ENCODE assay signal across 14 cellular contexts in the genomic region with DNA sequence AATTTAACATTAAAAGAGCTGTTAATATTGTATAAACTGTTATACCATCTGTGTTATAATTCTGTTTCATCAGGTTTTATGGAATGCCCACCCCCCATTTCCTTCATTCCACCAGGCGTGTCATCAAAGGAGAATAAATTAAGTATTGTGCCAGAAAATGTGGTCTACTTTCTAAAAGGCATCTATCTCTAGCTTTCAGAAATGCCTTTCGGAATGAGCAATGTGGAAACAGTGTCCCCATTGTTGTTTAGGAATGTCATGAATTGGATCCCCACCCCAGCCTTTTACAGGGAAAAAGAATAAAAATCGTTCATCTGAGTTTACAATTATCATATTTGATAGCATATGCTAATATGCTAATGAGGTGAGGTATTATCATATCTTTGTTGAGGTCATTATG. TPM values are rescaled to one million over a fixed set of nuclear protein-coding genes. Genes with fewer than 3 reads are reported as not detected.
DNase-seq lines count a peak whose midpoint lies in the region; ATAC-seq, FAIRE-seq and TF ChIP-seq lines count a peak whose summit lies in the region.
"Had no signal": no experiment of that assay in that cellular context is flagged by ENCODE, and none has a peak within 500 bp of the region (broad histone marks: within the 10 kb centered on the region; RNA-seq: fewer than 3 reads in every experiment).

No MANE protein-coding gene starts in this region.

- DNase-seq in HT1080 (ENCODE audit: low read depth) = peak; percentile 3
- DNase-seq in WTC11 (ENCODE audit: low spot score) = no peak
- DNase-seq in NCI-H1092 treated with DMSO at 0.1 percent for 48 hours (lab: John Stamatoyannopoulos, UW) = no peak
- no peak for DNase-seq in NCI-H69 (lab: John Stamatoyannopoulos, UW)
- DNase-seq in RCC 7860 (ENCODE audit: low spot score) = no peak
- DNase-seq: DMS53, GOT3, HFFc6, NCI-H1417 treated with DMSO at 0.1 percent for 48 hours, NCI-H1930, NCI-H526 treated with DMSO at 0.1 percent for 48 hours, SJCRH30 had no signal

- H3K27me3 ChIP-seq in iPS-20b (ENCODE audit: insufficient read depth, low read length) = peaks cover 9% of the 10 kb centered on the region; the same call in 1 of the 2 replicates
- H3K27me3 ChIP-seq: SJCRH30 had no signal

- TF ChIP-seq CTCF in WTC11 (IDR thresholded peaks at IDR 0.05) = no peak

- no peak for FAIRE-seq in RCC 7860 (lab: Jason Lieb, UNC)

- H3K27ac ChIP-seq in iPS-20b (ENCODE audit: low read length) = no peak overlapping the region
- H3K27ac ChIP-seq: SJCRH30 had no signal

- peaks cover 52% of the 10 kb centered on the region for H3K4me1 ChIP-seq in iPS-20b (ENCODE audit: insufficient read depth, low read length)
- H3K4me1 ChIP-seq: SJCRH30 had no signal

- H3K9me3 ChIP-seq in iPS-20b (ENCODE audit: insufficient read depth, low read depth, low read length) = no peaks in the 10 kb centered on the region
- H3K9me3 ChIP-seq: SJCRH30 had no signal

- POLR2A ChIA-PET in WTC11 (lab: Charles Lee) = no interaction called here

- H3K9me3 Mint-ChIP-seq in WTC11 = no peaks in the 10 kb centered on the region
- H3K9me3 Mint-ChIP-seq: HFFc6 had no signal

- peak overlapping the region; percentile 20; the same call in 1 of the 2 replicates for H3K4me3 ChIP-seq in iPS-20b (ENCODE audit: low read length)
- H3K4me3 ChIP-seq: SJCRH30 had no signal

- CTCF ChIA-PET in WTC11 (lab: Charles Lee) = no interaction called here

- H3K27ac Mint-ChIP-seq in WTC11 = no peak overlapping the region; the same call in 1 of the 2 replicates
- H3K27ac Mint-ChIP-seq: HFFc6 had no signal

- H3K27me3 Mint-ChIP-seq in WTC11 (ENCODE audit: low read depth) = peaks cover 17% of the 10 kb centered on the region

- ATAC-seq in WTC11 = no peak
- ATAC-seq in GM18870 (IDR thresholded peaks at IDR 0.05; ENCODE audit: unreplicated experiment) = no peak

- H3K9ac ChIP-seq in iPS-20b (ENCODE audit: low read depth, low read length) = no peak overlapping the region

- peak overlapping the region; percentile 43 for H3K4me3 Mint-ChIP-seq in WTC11
- H3K4me3 Mint-ChIP-seq: HFFc6 had no signal

- H3K36me3 Mint-ChIP-seq in WTC11 = no peaks in the 10 kb centered on the region

- no peaks in the 10 kb centered on the region for H3K36me3 ChIP-seq in iPS-20b (ENCODE audit: insufficient read depth, low read depth, low read length)
- H3K36me3 ChIP-seq: SJCRH30 had no signal

- peaks cover 68% of the 10 kb centered on the region for H3K4me1 Mint-ChIP-seq in WTC11

TF ChIP-seq in WTC11, 78 proteins besides CTCF, POLR2A, EP300 and RAD21:
- TF ChIP-seq ZNF219 (CRISPR knock-in tag; IDR thresholded peaks at IDR 0.05; ENCODE audit: borderline replicate concordance) (no peak), ZNF232 (CRISPR knock-in tag; IDR thresholded peaks at IDR 0.05) (no peak), PRRX2 (CRISPR knock-in tag; IDR thresholded peaks at IDR 0.05) (no peak), MXD4 (CRISPR knock-in tag; IDR thresholded peaks at IDR 0.05; ENCODE audit: borderline replicate concordance) (no peak), ZNF317 (CRISPR knock-in tag; IDR thresholded peaks at IDR 0.05; ENCODE audit: borderline replicate concordance, low read depth) (no peak)
- TF ChIP-seq, protein P1, sequence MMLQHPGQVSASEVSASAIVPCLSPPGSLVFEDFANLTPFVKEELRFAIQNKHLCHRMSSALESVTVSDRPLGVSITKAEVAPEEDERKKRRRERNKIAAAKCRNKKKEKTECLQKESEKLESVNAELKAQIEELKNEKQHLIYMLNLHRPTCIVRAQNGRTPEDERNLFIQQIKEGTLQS (CRISPR knock-in tag; conservative IDR thresholded peaks at IDR 0.05) = no peak

RNA-seq across cellular contexts. Expression of a gene that starts 56.4 kb away (rescaled TPM):
- 0.06 TPM in 1 of 2 replicates, not detected in the other for total RNA-seq in HT1080 (2014; rRNA removed; shearing (Covaris generic))
- 0.21 TPM in 1 of 2 replicates, not detected in the other for polyA plus RNA-seq in HT1080 (2015; cell fraction: cytosol; rRNA removed)
- polyA plus RNA-seq in HT1080 (2015; cell fraction: nucleus; rRNA removed) = not detected in 2 replicates
- total RNA-seq in WTC11 (2021) = 1.7 to 1.9 TPM (median 1.8 TPM) in 3 replicates
- total RNA-seq: HFFc6 had no signal
